In genomic region chr7:123319911-123320310, GRCh38 we compare ENCODE assay signal across 28 cellular contexts.
"Had no signal": no experiment of that assay in that cellular context is flagged by ENCODE, and none has a peak within 500 bp of the region (broad histone marks: within the 10 kb centered on the region; RNA-seq: fewer than 3 reads in every experiment).

No MANE protein-coding gene starts in this region.

- H3K4me3 Mint-ChIP-seq: activated CD4-positive, alpha-beta memory T cell treated with anti-CD3 and anti-CD28 coated beads, Interleukin-2, amount 10 ng/mL, durations not matched to agents 7 days and 5 days; activated CD4-positive, alpha-beta T cell treated with anti-CD3 and anti-CD28 coated beads, Interleukin-2, amount 10 ng/mL, durations not matched to agents 7 days and 5 days; activated naive CD4-positive, alpha-beta T cell treated with anti-CD3 and anti-CD28 coated beads, Interleukin-2, amount 10 ng/mL, durations not matched to agents 7 days and 5 days; activated naive CD8-positive, alpha-beta T cell treated with anti-CD3 and anti-CD28 coated beads, Interleukin-2, amount 10 ng/mL, durations not matched to agents 7 days and 5 days; activated T-cell treated with anti-CD3 and anti-CD28 coated beads, Interleukin-2, amount 50 U/mL, for 24 hours; activated T-cell treated with anti-CD3 and anti-CD28 coated beads, Interleukin-2, amount 50 U/mL, for 72 hours; brain; WTC11 had no signal

- H3K36me3 ChIP-seq: ascending aorta, breast epithelium, cardiac muscle cell, colonic mucosa, esophagus squamous epithelium, gastroesophageal sphincter had no signal

- H3K4me1 Mint-ChIP-seq: activated CD4-positive, alpha-beta memory T cell treated with anti-CD3 and anti-CD28 coated beads, Interleukin-2, amount 10 ng/mL, durations not matched to agents 7 days and 5 days; activated CD4-positive, alpha-beta T cell treated with anti-CD3 and anti-CD28 coated beads, Interleukin-2, amount 10 ng/mL, durations not matched to agents 7 days and 5 days; activated naive CD4-positive, alpha-beta T cell treated with anti-CD3 and anti-CD28 coated beads, Interleukin-2, amount 10 ng/mL, durations not matched to agents 7 days and 5 days; activated naive CD8-positive, alpha-beta T cell treated with anti-CD3 and anti-CD28 coated beads, Interleukin-2, amount 10 ng/mL, durations not matched to agents 7 days and 5 days; brain had no signal

- H3K27me3 ChIP-seq: ascending aorta, breast epithelium, cardiac muscle cell, colonic mucosa, esophagus squamous epithelium, gastroesophageal sphincter had no signal

- H3K4me1 ChIP-seq: ascending aorta, breast epithelium, colonic mucosa, esophagus squamous epithelium, gastroesophageal sphincter had no signal

- H3K27ac Mint-ChIP-seq: activated CD4-positive, alpha-beta memory T cell treated with anti-CD3 and anti-CD28 coated beads, Interleukin-2, amount 10 ng/mL, durations not matched to agents 7 days and 5 days; activated CD4-positive, alpha-beta T cell treated with anti-CD3 and anti-CD28 coated beads, Interleukin-2, amount 10 ng/mL, durations not matched to agents 7 days and 5 days; activated naive CD4-positive, alpha-beta T cell treated with anti-CD3 and anti-CD28 coated beads, Interleukin-2, amount 10 ng/mL, durations not matched to agents 7 days and 5 days; activated naive CD4-positive, alpha-beta T cell treated with anti-CD3 and anti-CD28 coated beads, Interleukin-2, amount 50 U/mL, for 72 hours; activated naive CD8-positive, alpha-beta T cell treated with anti-CD3 and anti-CD28 coated beads, Interleukin-2, amount 10 ng/mL, durations not matched to agents 7 days and 5 days; activated T-cell treated with anti-CD3 and anti-CD28 coated beads, Interleukin-2, amount 50 U/mL, for 24 hours; activated T-cell treated with anti-CD3 and anti-CD28 coated beads, Interleukin-2, amount 50 U/mL, for 72 hours; brain; WTC11 had no signal

- DNase-seq: activated CD4-positive, alpha-beta memory T cell treated with anti-CD3 and anti-CD28 coated beads, Interleukin-2, amount 10 ng/mL, durations not matched to agents 7 days and 5 days; activated CD4-positive, alpha-beta T cell treated with anti-CD3 and anti-CD28 coated beads for 1 hour; activated CD4-positive, alpha-beta T cell treated with anti-CD3 and anti-CD28 coated beads for 4 hours; activated CD4-positive, alpha-beta T cell treated with anti-CD3 and anti-CD28 coated beads, Interleukin-2, amount 10 ng/mL, durations not matched to agents 7 days and 5 days; activated CD4-positive, alpha-beta T cell treated with anti-CD3 and anti-CD28 coated beads, Interleukin-2, amount 50 U/mL, for 4 hours; activated CD8-positive, alpha-beta memory T cell treated with anti-CD3 and anti-CD28 coated beads, Interleukin-2, amount 50 U/mL, for 48 hours; activated gamma-delta T cell; activated naive CD4-positive, alpha-beta T cell; activated naive CD4-positive, alpha-beta T cell treated with anti-CD3 and anti-CD28 coated beads, Interleukin-2, amount 10 ng/mL, durations not matched to agents 7 days and 5 days; activated naive CD8-positive, alpha-beta T cell treated with anti-CD3 and anti-CD28 coated beads, Interleukin-2, amount 10 ng/mL, durations not matched to agents 7 days and 5 days; activated T-cell treated with anti-CD3 and anti-CD28 coated beads for 4 hours; activated T-cell treated with anti-CD3 and anti-CD28 coated beads, Interleukin-2, amount 50 U/mL, for 24 hours; activated T-cell treated with anti-CD3 and anti-CD28 coated beads, Interleukin-2, amount 50 U/mL, for 72 hours; central memory CD4-positive, alpha-beta T cell; cerebellar nuclear complex; colonic mucosa; effector CD8-positive, alpha-beta T cell; esophagus squamous epithelium; foreskin melanocyte; T-helper 2 cell had no signal

- H3K27me3 Mint-ChIP-seq: activated CD4-positive, alpha-beta memory T cell treated with anti-CD3 and anti-CD28 coated beads, Interleukin-2, amount 10 ng/mL, durations not matched to agents 7 days and 5 days; activated CD4-positive, alpha-beta T cell treated with anti-CD3 and anti-CD28 coated beads, Interleukin-2, amount 10 ng/mL, durations not matched to agents 7 days and 5 days; activated naive CD4-positive, alpha-beta T cell treated with anti-CD3 and anti-CD28 coated beads, Interleukin-2, amount 10 ng/mL, durations not matched to agents 7 days and 5 days; activated naive CD8-positive, alpha-beta T cell treated with anti-CD3 and anti-CD28 coated beads, Interleukin-2, amount 10 ng/mL, durations not matched to agents 7 days and 5 days; activated T-cell treated with anti-CD3 and anti-CD28 coated beads, Interleukin-2, amount 50 U/mL, for 24 hours; brain had no signal

- H3K27ac ChIP-seq: ascending aorta, breast epithelium, cardiac muscle cell, colonic mucosa, epithelial cell of prostate, esophagus squamous epithelium, gastroesophageal sphincter had no signal

- H3K36me3 Mint-ChIP-seq: activated naive CD4-positive, alpha-beta T cell treated with anti-CD3 and anti-CD28 coated beads, Interleukin-2, amount 10 ng/mL, durations not matched to agents 7 days and 5 days; activated naive CD4-positive, alpha-beta T cell treated with anti-CD3 and anti-CD28 coated beads, Interleukin-2, amount 50 U/mL, for 72 hours; activated naive CD8-positive, alpha-beta T cell treated with anti-CD3 and anti-CD28 coated beads, Interleukin-2, amount 10 ng/mL, durations not matched to agents 7 days and 5 days; brain had no signal

- ATAC-seq: activated naive CD4-positive, alpha-beta T cell treated with anti-CD3 and anti-CD28 coated beads, Interleukin-2, amount 50 U/mL, for 72 hours; activated T-cell treated with anti-CD3 and anti-CD28 coated beads, Interleukin-2, amount 50 U/mL, for 72 hours; gastroesophageal sphincter; WTC11 had no signal

- H3K4me3 ChIP-seq: ascending aorta, breast epithelium, cardiac muscle cell, colonic mucosa, esophagus squamous epithelium, gastroesophageal sphincter had no signal

- H3K9me3 ChIP-seq: ascending aorta, colonic mucosa had no signal
